ENCODE assay signal across 19 cellular contexts in the genomic region with DNA sequence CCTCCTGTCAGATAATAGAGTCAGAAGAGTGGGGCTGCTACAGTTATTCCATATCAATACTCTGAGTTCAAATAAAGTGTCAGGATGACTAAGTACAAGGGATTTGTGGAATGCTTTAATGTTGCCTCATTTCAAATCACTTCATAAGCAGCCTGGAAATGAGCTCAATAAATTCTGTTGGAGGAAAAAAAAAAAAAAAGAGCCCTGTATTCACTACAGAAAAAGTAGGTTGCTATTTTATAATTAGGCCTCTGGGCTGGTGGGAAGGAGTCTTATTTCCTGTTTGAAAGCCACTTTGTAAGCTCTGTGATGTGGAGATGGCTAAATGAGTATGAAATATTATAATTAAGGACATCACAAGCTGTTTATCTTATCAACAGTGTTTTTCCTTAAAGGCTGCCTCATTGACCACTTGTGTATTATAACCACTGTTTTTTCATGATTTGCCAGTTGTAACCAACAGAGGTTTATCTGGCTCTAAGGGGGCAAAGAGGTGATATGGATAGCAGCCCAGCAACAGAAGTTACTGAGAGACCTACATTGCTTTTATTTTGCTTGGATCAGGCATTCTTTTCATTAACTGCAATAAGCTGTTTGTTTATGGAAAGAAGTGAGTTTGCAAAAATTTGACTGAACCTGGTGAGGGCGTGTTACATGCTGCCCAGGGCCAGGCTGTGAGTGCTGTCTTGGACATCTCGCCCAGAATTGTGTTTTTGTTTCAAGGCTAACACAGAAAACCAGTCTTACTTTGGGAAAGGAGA.
DNase-seq lines count a peak whose midpoint lies in the region; ATAC-seq and TF ChIP-seq lines count a peak whose summit lies in the region.
"Had no signal": no experiment of that assay in that cellular context is flagged by ENCODE, and none has a peak within 500 bp of the region (broad histone marks: within the 10 kb centered on the region; RNA-seq: fewer than 3 reads in every experiment).

No MANE protein-coding gene starts in this region.

- H3K9ac ChIP-seq in smooth muscle cell (ENCODE audit: low read depth), result peak overlapping the region; percentile 11

- no peaks in the 10 kb centered on the region for H3K79me2 ChIP-seq in smooth muscle cell (ENCODE audit: low read depth)

- no peaks in the 10 kb centered on the region for H3F3A ChIP-seq in smooth muscle cell (ENCODE audit: low read depth)

- no peaks in the 10 kb centered on the region for H3K36me3 Mint-ChIP-seq in brain

- no peaks in the 10 kb centered on the region for H3K27me3 Mint-ChIP-seq in brain

- H3K9me3 ChIP-seq in smooth muscle cell (replicated peaks; ENCODE audit: low read depth) (no peaks in the 10 kb centered on the region), right lobe of liver (no peaks in the 10 kb centered on the region)
- H3K9me3 ChIP-seq: adrenal gland, gastroesophageal sphincter, ovary had no signal

- DNase-seq in NCI-H226 (peak; percentile 80), left kidney (ENCODE audit: low read depth, low spot score) (peak; percentile 12), smooth muscle cell (lab: John Stamatoyannopoulos, UW; ENCODE audit: unreplicated experiment) (no peak), left ventricle myocardium superior (no peak), right lobe of liver (no peak), dermis blood vessel endothelial cell (no peak)
- DNase-seq: activated T-cell treated with anti-CD3 and anti-CD28 coated beads, Interleukin-2, amount 50 U/mL, for 1 hour; adrenal gland; central memory CD4-positive, alpha-beta T cell; DMS153; H9; islet precursor cell; MM.1S; NCI-H1436 treated with DMSO at 0.1 percent for 48 hours; ovary; SW 1271 had no signal

- TF ChIP-seq POLR2A in right lobe of liver (IDR thresholded peaks at IDR 0.05), result no peak

- H3K27ac Mint-ChIP-seq in brain, result peak overlapping the region in 3 of 5 experiments; percentile 3 to 72 (median 42)
- H3K27ac Mint-ChIP-seq: H9 had no signal

- intact Hi-C loops in left ventricle myocardium superior (cut with micrococcal nuclease) (no loop called here), right lobe of liver (cut with DNase I) (no loop called here)

- H3K4me3 ChIP-seq in smooth muscle cell (no peak overlapping the region), right lobe of liver (no peak overlapping the region)
- H3K4me3 ChIP-seq: adrenal gland, gastroesophageal sphincter, ovary had no signal

- H3K4me1 Mint-ChIP-seq in brain, result peaks cover 17% of the 10 kb centered on the region

- peak overlapping the region; percentile 69 for H3K27ac ChIP-seq in smooth muscle cell (ENCODE audit: low read depth)
- no peak overlapping the region for H3K27ac ChIP-seq in right lobe of liver
- H3K27ac ChIP-seq: adrenal gland, epithelial cell of prostate, gastroesophageal sphincter had no signal

- no peaks in the 10 kb centered on the region for H4K20me1 ChIP-seq in smooth muscle cell (ENCODE audit: low read depth)

- peaks cover 3% of the 10 kb centered on the region for H3K4me1 ChIP-seq in smooth muscle cell (ENCODE audit: low read depth)
- H3K4me1 ChIP-seq in right lobe of liver, result no peaks in the 10 kb centered on the region
- H3K4me1 ChIP-seq: adrenal gland, gastroesophageal sphincter had no signal

- H3K36me3 ChIP-seq in smooth muscle cell (ENCODE audit: low read depth) (no peaks in the 10 kb centered on the region), right lobe of liver (no peaks in the 10 kb centered on the region)
- H3K36me3 ChIP-seq: adrenal gland, gastroesophageal sphincter, ovary had no signal

- H3K27me3 ChIP-seq in smooth muscle cell (ENCODE audit: low read depth), result no peaks in the 10 kb centered on the region
- H3K27me3 ChIP-seq in right lobe of liver, result no peaks in the 10 kb centered on the region
- H3K27me3 ChIP-seq: adrenal gland, gastroesophageal sphincter, ovary had no signal

- H3K9me3 Mint-ChIP-seq in brain, result peaks cover 0 to 3% (median 0%) of the 10 kb centered on the region in 5 experiments
- H3K9me3 Mint-ChIP-seq: H9 had no signal

- TF ChIP-seq CTCF in brain (conservative IDR thresholded peaks at IDR 0.05) (no peak), smooth muscle cell (IDR thresholded peaks at IDR 0.05; ENCODE audit: borderline replicate concordance, insufficient read depth, poor library complexity, severe bottlenecking) (no peak), right lobe of liver (IDR thresholded peaks at IDR 0.05) (no peak)

- 88% methylated on average over 2 of the region's 2 CpGs for WGBS in smooth muscle cell (ENCODE audit: low lambda C conversion rate)
- 13% methylated on average over 2 of the region's 2 CpGs for WGBS in right lobe of liver (ENCODE audit: insufficient coverage, low coverage, low lambda C conversion rate, missing lambda C conversion rate)

- peak overlapping the region; percentile 47 for H3K4me2 ChIP-seq in smooth muscle cell

- ATAC-seq in left ventricle myocardium superior (no peak), right lobe of liver (no peak)
- ATAC-seq: gastroesophageal sphincter had no signal

- no peak overlapping the region for H3K4me3 Mint-ChIP-seq in brain
- H3K4me3 Mint-ChIP-seq: H9 had no signal

- H2AFZ ChIP-seq in smooth muscle cell (ENCODE audit: low read depth), result peak overlapping the region; percentile 26

Comparison
In these comparisons a context has a peak if more than half of its experiments do, and no peak if none do; other contexts are left out.
1. DNase-seq: peak in NCI-H226 (single experiment) and left kidney (single experiment); none in smooth muscle cell (single experiment), left ventricle myocardium superior (single experiment), right lobe of liver (0 of 3) and dermis blood vessel endothelial cell (single experiment).